25 cellular contexts compared by ENCODE assay signal in the genomic region with DNA sequence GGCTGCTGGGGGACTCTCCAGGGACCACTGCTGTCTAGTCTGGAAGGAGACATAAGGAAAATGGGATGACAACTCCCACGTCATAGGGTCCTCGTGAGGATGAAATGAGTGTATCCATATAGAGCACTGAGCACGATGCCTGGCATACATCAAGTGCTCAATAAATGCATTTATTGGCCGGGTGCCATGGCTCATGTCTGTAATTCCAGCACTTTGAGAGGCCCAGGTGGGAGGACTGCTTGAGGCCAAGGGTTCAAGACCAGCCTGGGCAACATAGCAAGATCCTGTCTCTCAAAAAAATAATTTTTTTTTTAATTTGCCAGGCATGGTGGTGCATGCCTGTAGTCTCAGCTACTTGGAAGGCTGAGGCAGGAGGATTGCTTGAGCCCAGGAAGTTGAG. TPM values are rescaled to one million over a fixed set of nuclear protein-coding genes. Genes with fewer than 3 reads are reported as not detected.
DNase-seq lines count a peak whose midpoint lies in the region; ATAC-seq and TF ChIP-seq lines count a peak whose summit lies in the region.
"Had no signal": no experiment of that assay in that cellular context is flagged by ENCODE, and none has a peak within 500 bp of the region (broad histone marks: within the 10 kb centered on the region; RNA-seq: fewer than 3 reads in every experiment).

No MANE protein-coding gene starts in this region.

- H3K9me1 ChIP-seq in IMR-90 (ENCODE audit: insufficient read depth, low read length), result peaks cover 2% of the 10 kb centered on the region; the same call in 1 of the 2 replicates

- H4K20me1 ChIP-seq in IMR-90 (ENCODE audit: insufficient read depth, low read length), result no peaks in the 10 kb centered on the region
- H4K20me1 ChIP-seq: BLaER1 treated with 17β-estradiol and CSF1 and Interleukin-3, amounts not matched to agents 10 nM and 100 nM had no signal

- no peak overlapping the region for H3K9ac ChIP-seq in IMR-90 (ENCODE audit: low read depth, low read length)
- H3K9ac ChIP-seq in endodermal cell (ENCODE audit: extremely low read depth, low read length, poor library complexity, severe bottlenecking), result no peak overlapping the region
- no peak overlapping the region for H3K9ac ChIP-seq in neuronal stem cell (ENCODE audit: low read depth, low read length, poor library complexity)
- H3K9ac ChIP-seq: GM23248 had no signal

- no peaks in the 10 kb centered on the region for H3K9me3 Mint-ChIP-seq in endodermal cell
- H3K9me3 Mint-ChIP-seq in CD4-positive, alpha-beta T cell, result no peaks in the 10 kb centered on the region

- H3K27me3 Mint-ChIP-seq in endodermal cell (ENCODE audit: insufficient read depth), result no peaks in the 10 kb centered on the region
- peaks cover 4% of the 10 kb centered on the region for H3K27me3 Mint-ChIP-seq in CD4-positive, alpha-beta T cell
- H3K27me3 Mint-ChIP-seq: CD4-positive, alpha-beta memory T cell had no signal

- no peak overlapping the region for H2AK9ac ChIP-seq in IMR-90 (replicated peaks; ENCODE audit: low read depth, low read length, poor library complexity)

- H3K9me3 ChIP-seq in IMR-90 (ENCODE audit: control insufficient read depth, insufficient read depth, low read length) (no peaks in the 10 kb centered on the region), endodermal cell (ENCODE audit: control insufficient read depth, low read length) (no peaks in the 10 kb centered on the region), neuronal stem cell (replicated peaks in 1 of 2; ENCODE audit: control insufficient read depth in 2 of 2, insufficient read depth in 1 of 2, low read depth in 1 of 2, low read length in 2 of 2) (no peaks in the 10 kb centered on the region), tibial nerve (no peaks in the 10 kb centered on the region)
- no peaks in the 10 kb centered on the region for H3K9me3 ChIP-seq in CD4-positive, alpha-beta T cell (ENCODE audit: control insufficient read depth, low read length)
- H3K9me3 ChIP-seq: A549; BE2C; BLaER1 treated with 17β-estradiol and CSF1 and Interleukin-3, amounts not matched to agents 10 nM and 100 nM had no signal

- intact Hi-C loops in IMR-90 (cut with micrococcal nuclease), result no loop called here
- intact Hi-C loops in CD4-positive, alpha-beta T cell (cut with DNase I, micrococcal nuclease), result no loop called here

- peaks cover 15% of the 10 kb centered on the region for H3K4me1 Mint-ChIP-seq in endodermal cell
- no peaks in the 10 kb centered on the region for H3K4me1 Mint-ChIP-seq in CD4-positive, alpha-beta T cell (ENCODE audit: low read depth)

- TF ChIP-seq POLR2A in IMR-90 (IDR thresholded peaks at IDR 0.05; ENCODE audit: low read depth, low read length) (no peak), tibial nerve (IDR thresholded peaks at IDR 0.05) (no peak)

- H3K4me3 ChIP-seq in IMR-90 (ENCODE audit: insufficient read depth, low read depth, low read length), result no peak overlapping the region
- H3K4me3 ChIP-seq in endodermal cell (ENCODE audit: low read length), result no peak overlapping the region
- H3K4me3 ChIP-seq in neuronal stem cell (ENCODE audit: low read length in 2 of 2), result no peak overlapping the region
- no peak overlapping the region for H3K4me3 ChIP-seq in tibial nerve
- H3K4me3 ChIP-seq: A549; BLaER1 treated with 17β-estradiol and CSF1 and Interleukin-3, amounts not matched to agents 10 nM and 100 nM; GM23248 had no signal

- ATAC-seq in IMR-90 (ENCODE audit: low read depth) (no peak), GM18858 (IDR thresholded peaks at IDR 0.05; ENCODE audit: unreplicated experiment) (no peak)
- ATAC-seq in CD4-positive, alpha-beta T cell (ENCODE audit: poor library complexity), result no peak
- ATAC-seq: A549, HCT116 had no signal

- H2BK120ac ChIP-seq in IMR-90 (ENCODE audit: low read depth, low read length), result no peak overlapping the region
- peak overlapping the region; percentile 38 for H2BK120ac ChIP-seq in neuronal stem cell (ENCODE audit: low read depth, low read length)

- H3K23ac ChIP-seq in IMR-90 (ENCODE audit: low read depth, low read length) (no peak overlapping the region), neuronal stem cell (ENCODE audit: low read depth, low read length, poor library complexity) (no peak overlapping the region)

- no peak overlapping the region for H3K14ac ChIP-seq in IMR-90 (replicated peaks; ENCODE audit: low read depth, low read length)
- no peak overlapping the region for H3K14ac ChIP-seq in neuronal stem cell (ENCODE audit: low read length)

- no peak overlapping the region for H4K8ac ChIP-seq in IMR-90 (ENCODE audit: low read depth in 2 of 2, low read length in 2 of 2)
- no peak overlapping the region for H4K8ac ChIP-seq in neuronal stem cell (ENCODE audit: low read depth, low read length)

- H2AFZ ChIP-seq in IMR-90 (replicated peaks; ENCODE audit: low read length, poor library complexity) (no peak overlapping the region), neuronal stem cell (ENCODE audit: low read length) (no peak overlapping the region)
- H2AFZ ChIP-seq: GM23248 had no signal

- no peak overlapping the region for H3K4me2 ChIP-seq in IMR-90 (ENCODE audit: low read depth, low read length)
- no peak overlapping the region for H3K4me2 ChIP-seq in neuronal stem cell (ENCODE audit: insufficient read depth, low read length, poor library complexity, severe bottlenecking)
- H3K4me2 ChIP-seq: A549; BLaER1 treated with 17β-estradiol and CSF1 and Interleukin-3, amounts not matched to agents 10 nM and 100 nM had no signal

- DNase-seq in IMR-90 (no peak), endodermal cell (no peak), neuronal stem cell (ENCODE audit: low spot score) (no peak), T-helper 1 cell (no peak), tibial nerve (ENCODE audit: low spot score in 2 of 2) (no peak)
- DNase-seq in CD4-positive, alpha-beta T cell, result no peak
- DNase-seq: 8988T; ACHN; AML-193; BE2C; Calu3; CD4-positive, alpha-beta memory T cell; COR-L47; DMS53; DMS79 treated with DMSO at 0.1 percent for 48 hours; GF-D8; GM23248; H7 had no signal

- TF ChIP-seq CTCF in IMR-90 (conservative IDR thresholded peaks at IDR 0.05; ENCODE audit: low read depth, low read length), result no peak
- TF ChIP-seq CTCF in endodermal cell (conservative IDR thresholded peaks at IDR 0.05), result no peak
- TF ChIP-seq CTCF in CD4-positive, alpha-beta T cell (IDR thresholded peaks at IDR 0.05), result no peak
- no peak for TF ChIP-seq CTCF in tibial nerve (IDR thresholded peaks at IDR 0.05)

- CTCF ChIA-PET in IMR-90 (lab: Yijun Ruan, JAX), result no interaction called here
- CTCF ChIA-PET in CD4-positive, alpha-beta T cell (lab: Charles Lee), result no interaction called here

- BruUV-seq in IMR-90 (replicated peaks; lab: Mats Ljungman, UMichigan), result no TSS peak

- H3K27ac Mint-ChIP-seq in endodermal cell, result peak overlapping the region; percentile 65
- H3K27ac Mint-ChIP-seq in CD4-positive, alpha-beta T cell, result no peak overlapping the region
- H3K27ac Mint-ChIP-seq: CD4-positive, alpha-beta memory T cell had no signal

- H3K27me3 ChIP-seq in IMR-90 (ENCODE audit: control insufficient read depth, insufficient read depth, low read length) (peaks cover 17% of the 10 kb centered on the region), endodermal cell (ENCODE audit: control insufficient read depth, insufficient read depth, low read length, poor library complexity, severe bottlenecking) (no peaks in the 10 kb centered on the region), neuronal stem cell (ENCODE audit: control insufficient read depth in 3 of 3, insufficient read depth in 3 of 3, low read depth in 1 of 3, low read length in 3 of 3) (no peaks in the 10 kb centered on the region), tibial nerve (no peaks in the 10 kb centered on the region)
- no peaks in the 10 kb centered on the region for H3K27me3 ChIP-seq in CD4-positive, alpha-beta T cell (ENCODE audit: control insufficient read depth, insufficient read depth, low read length)
- H3K27me3 ChIP-seq: BE2C; BLaER1 treated with 17β-estradiol and CSF1 and Interleukin-3, amounts not matched to agents 10 nM and 100 nM had no signal

- no peak overlapping the region for H3K4me3 Mint-ChIP-seq in endodermal cell
- no peak overlapping the region for H3K4me3 Mint-ChIP-seq in CD4-positive, alpha-beta T cell
- H3K4me3 Mint-ChIP-seq: CD14-positive monocyte; CD4-positive, alpha-beta memory T cell had no signal

- H3K4me1 ChIP-seq in IMR-90 (ENCODE audit: control insufficient read depth, insufficient read depth, low read length) (no peaks in the 10 kb centered on the region), endodermal cell (ENCODE audit: control insufficient read depth, insufficient read depth, low read length) (no peaks in the 10 kb centered on the region), neuronal stem cell (ENCODE audit: control insufficient read depth in 2 of 2, insufficient read depth in 1 of 2, low read depth in 1 of 2, low read length in 2 of 2) (peaks cover 0 to 6% of the 10 kb centered on the region in 2 donors), tibial nerve (no peaks in the 10 kb centered on the region)
- H3K4me1 ChIP-seq: A549 had no signal

- 0 out of 2 replicates have a peak overlapping the region, but pooled peaks have one; percentile 11 for H2AK5ac ChIP-seq in IMR-90 (ENCODE audit: low read depth, low read length)
- H2AK5ac ChIP-seq in neuronal stem cell (ENCODE audit: low read depth, low read length), result peak overlapping the region; percentile 94

- TF ChIP-seq EP300 in tibial nerve (IDR thresholded peaks at IDR 0.05), result no peak

- H3K36me3 ChIP-seq in IMR-90 (ENCODE audit: control insufficient read depth, insufficient read depth, low read length) (no peaks in the 10 kb centered on the region), endodermal cell (ENCODE audit: control insufficient read depth, insufficient read depth, low read length) (no peaks in the 10 kb centered on the region), neuronal stem cell (replicated peaks in 1 of 2; ENCODE audit: control insufficient read depth in 2 of 2, insufficient read depth in 2 of 2, low read length in 2 of 2) (no peaks in the 10 kb centered on the region), tibial nerve (no peaks in the 10 kb centered on the region)
- H3K36me3 ChIP-seq: BE2C; BLaER1 treated with 17β-estradiol and CSF1 and Interleukin-3, amounts not matched to agents 10 nM and 100 nM had no signal

- in situ Hi-C loops in IMR-90 (cut with MboI; ENCODE audit: low sequenced_read_pairs), result no loop called here

- H3K79me1 ChIP-seq in IMR-90 (ENCODE audit: low read depth in 1 of 2, low read length in 2 of 2) (no peaks in the 10 kb centered on the region), neuronal stem cell (ENCODE audit: low read depth, low read length) (no peaks in the 10 kb centered on the region)

- no peak overlapping the region for H2BK15ac ChIP-seq in IMR-90 (ENCODE audit: low read depth, low read length)
- H2BK15ac ChIP-seq in neuronal stem cell (ENCODE audit: low read length), result no peak overlapping the region

- H3K56ac ChIP-seq in IMR-90 (ENCODE audit: extremely low read depth, insufficient read depth, low read length), result no peak overlapping the region

- H3K36me3 Mint-ChIP-seq in endodermal cell (ENCODE audit: low read depth), result no peaks in the 10 kb centered on the region
- no peaks in the 10 kb centered on the region for H3K36me3 Mint-ChIP-seq in CD4-positive, alpha-beta T cell (ENCODE audit: low read depth)
- H3K36me3 Mint-ChIP-seq: CD14-positive monocyte; CD4-positive, alpha-beta memory T cell had no signal

- H3K4ac ChIP-seq in IMR-90 (ENCODE audit: low read depth, low read length) (no peak overlapping the region), neuronal stem cell (ENCODE audit: low read length) (no peak overlapping the region)

- no peak overlapping the region for H4K5ac ChIP-seq in IMR-90 (ENCODE audit: low read depth, low read length)

- no peak overlapping the region for H2BK12ac ChIP-seq in neuronal stem cell (ENCODE audit: low read length)

- dilution Hi-C loops in IMR-90 (cut with HindIII; ENCODE audit: low sequenced_read_pairs, unreplicated experiment), result no loop called here

- no peak overlapping the region for H4K91ac ChIP-seq in IMR-90 (ENCODE audit: insufficient read depth, low read depth, low read length)
- H4K91ac ChIP-seq in neuronal stem cell (ENCODE audit: low read depth, low read length, poor library complexity), result no peak overlapping the region

- POLR2A ChIA-PET in IMR-90 (lab: Charles Lee; ENCODE audit: unreplicated experiment), result interaction anchor here (0.6 kb wide), 1 partner anchor 180 kb away, joined by 3 read pairs; no protein-coding TSS in a partner anchor
- POLR2A ChIA-PET in CD4-positive, alpha-beta T cell (lab: Charles Lee), result no interaction called here

- no peak overlapping the region for H2BK20ac ChIP-seq in IMR-90 (ENCODE audit: low read depth, low read length)

- TF ChIP-seq RAD21 in IMR-90 (IDR thresholded peaks at IDR 0.05; ENCODE audit: low read length), result no peak

- no peak overlapping the region for H3K18ac ChIP-seq in IMR-90 (ENCODE audit: low read depth, low read length)
- H3K18ac ChIP-seq in neuronal stem cell (ENCODE audit: low read length), result no peak overlapping the region

- 95% methylated on average over 3 of the region's 4 CpGs; no CpG with 5 or more reads in 1 of the 2 experiments for WGBS in IMR-90 (ENCODE audit: extremely low coverage in 2 of 2, insufficient read length in 1 of 2), 2 experiments
- 94 to 99% methylated on average over 4 of the region's 4 CpGs for whole genome bisulfite sequencing in endodermal cell (ENCODE audit: insufficient coverage in 1 of 2, insufficient read length in 1 of 2), 2 experiments
- no CpG with 5 or more reads among the region's 4 CpGs for WGBS in neuronal stem cell (ENCODE audit: extremely low coverage in 2 of 2, insufficient read length in 2 of 2, insufficient replicate concordance in 1 of 2), 2 donors
- WGBS in tibial nerve, 2 donors, result 73 to 78% methylated on average over 4 of the region's 4 CpGs

- H3K27ac ChIP-seq in IMR-90 (ENCODE audit: insufficient read depth, low read length) (no peak overlapping the region), endodermal cell (ENCODE audit: low read depth, low read length) (no peak overlapping the region), neuronal stem cell (replicated peaks; ENCODE audit: low read length) (no peak overlapping the region), tibial nerve (no peak overlapping the region)
- no peak overlapping the region for H3K27ac ChIP-seq in CD4-positive, alpha-beta T cell (ENCODE audit: low read depth, low read length)
- H3K27ac ChIP-seq: A549; BLaER1 treated with 17β-estradiol and CSF1 and Interleukin-3, amounts not matched to agents 10 nM and 100 nM; GM23248 had no signal

- H2BK5ac ChIP-seq in IMR-90 (ENCODE audit: low read depth, low read length, poor library complexity, severe bottlenecking) (no peak overlapping the region), neuronal stem cell (ENCODE audit: low read length) (no peak overlapping the region)

RNA-seq across cellular contexts. Expression of a gene that starts 12.2 kb away (rescaled TPM):
- total RNA-seq in IMR-90 (2012; rRNA removed) (41.7 and 42.5 TPM in 2 replicates), endodermal cell (10 to 100 TPM; 38.9 to 53.2 TPM), tibial nerve (10 to 100 TPM; 39.1 to 83.4 (median 60.6) TPM)
- 63.6 and 81.1 TPM in 2 replicates for polyA plus RNA-seq in IMR-90 (2012; rRNA removed)
- polyA plus RNA-seq in IMR-90 (2012; cell fraction: cytosol; rRNA removed), result 84.8 and 101 TPM in 2 replicates
- polyA plus RNA-seq in IMR-90 (2012; cell fraction: nucleus; rRNA removed; ENCODE audit: low replicate concordance), result 50.0 and 85.2 TPM in 2 replicates
- 22.0 TPM for polyA plus RNA-seq in endodermal cell (2013, experiment 1 of 2)
- polyA plus RNA-seq in endodermal cell (2013, experiment 2 of 2), result 19.7 TPM
- 19.5 TPM for polyA plus RNA-seq in neuronal stem cell (2013, experiment 1 of 2)
- 18.8 TPM for polyA plus RNA-seq in neuronal stem cell (2013, experiment 2 of 2)
- 1 to 10 TPM; 7.2 to 7.4 TPM for total RNA-seq in CD4-positive, alpha-beta T cell

RNA-seq across cellular contexts. Expression of a gene that starts 15.7 kb away (rescaled TPM):
- not detected in 2 replicates for total RNA-seq in IMR-90 (2012; rRNA removed)
- polyA plus RNA-seq in IMR-90 (2012; rRNA removed), result not detected in 2 replicates
- not detected in 2 replicates for polyA plus RNA-seq in IMR-90 (2012; cell fraction: cytosol; rRNA removed)
- not detected in 2 replicates for polyA plus RNA-seq in IMR-90 (2012; cell fraction: nucleus; rRNA removed; ENCODE audit: low replicate concordance)
- 1 to 10 TPM in 1 of 2 donors, under 1 TPM in 1; 0.33 to 1.7 TPM for total RNA-seq in endodermal cell
- polyA plus RNA-seq in endodermal cell (2013, experiment 1 of 2), result 0.21 TPM
- not detected for polyA plus RNA-seq in endodermal cell (2013, experiment 2 of 2)
- 0.14 TPM for polyA plus RNA-seq in neuronal stem cell (2013, experiment 1 of 2)
- 0.12 TPM for polyA plus RNA-seq in neuronal stem cell (2013, experiment 2 of 2)
- total RNA-seq in CD4-positive, alpha-beta T cell, result not detected
- total RNA-seq in tibial nerve, result 1 to 10 TPM in 3 of 4 donors, under 1 TPM in 1; 0.84 to 4.8 (median 1.8) TPM
- total RNA-seq: Calu3; CD4-positive, alpha-beta memory T cell; Daoy; G401; GM23248 had no signal
- polyA plus RNA-seq: A549; CD4-positive, alpha-beta memory T cell; GM23248 had no signal

RNA-seq across cellular contexts. Expression of a gene that starts 19.6 kb away (rescaled TPM):
- total RNA-seq in IMR-90 (2012; rRNA removed), result not detected in 2 replicates
- not detected in 2 replicates for polyA plus RNA-seq in IMR-90 (2012; rRNA removed)
- polyA plus RNA-seq in IMR-90 (2012; cell fraction: cytosol; rRNA removed), result not detected in 2 replicates
- not detected in 2 replicates for polyA plus RNA-seq in IMR-90 (2012; cell fraction: nucleus; rRNA removed; ENCODE audit: low replicate concordance)
- total RNA-seq in endodermal cell, result not detected
- 0.39 TPM for polyA plus RNA-seq in endodermal cell (2013, experiment 1 of 2)
- 0.50 TPM for polyA plus RNA-seq in endodermal cell (2013, experiment 2 of 2)
- polyA plus RNA-seq in neuronal stem cell (2013, experiment 1 of 2), result 1.1 TPM
- polyA plus RNA-seq in neuronal stem cell (2013, experiment 2 of 2), result 1.2 TPM
- total RNA-seq in CD4-positive, alpha-beta T cell, result not detected
- not detected for total RNA-seq in tibial nerve
- total RNA-seq: Calu3; CD4-positive, alpha-beta memory T cell; Daoy; G401; GM23248; H7 had no signal
- polyA plus RNA-seq: A549; CD14-positive monocyte; CD4-positive, alpha-beta memory T cell; GM23248 had no signal

RNA-seq across cellular contexts. Expression of a gene that starts 55.3 kb away (rescaled TPM):
- total RNA-seq in IMR-90 (2012; rRNA removed) (0.54 and 1.1 TPM in 2 replicates), endodermal cell (1 to 10 TPM; 1.2 to 4.4 TPM), tibial nerve (1 to 10 TPM in 1 of 4 donors, under 1 TPM in 3; 0.42 to 1.5 (median 0.62) TPM)
- polyA plus RNA-seq in IMR-90 (2012; rRNA removed), result 0.29 and 0.65 TPM in 2 replicates
- polyA plus RNA-seq in IMR-90 (2012; cell fraction: cytosol; rRNA removed), result 0.03 and 0.09 TPM in 2 replicates
- polyA plus RNA-seq in IMR-90 (2012; cell fraction: nucleus; rRNA removed; ENCODE audit: low replicate concordance), result 2.9 and 11.6 TPM in 2 replicates
- 208 TPM for polyA plus RNA-seq in endodermal cell (2013, experiment 1 of 2)
- polyA plus RNA-seq in endodermal cell (2013, experiment 2 of 2), result 156 TPM
- polyA plus RNA-seq in neuronal stem cell (2013, experiment 1 of 2), result 42.5 TPM
- polyA plus RNA-seq in neuronal stem cell (2013, experiment 2 of 2), result 40.0 TPM
- 10 to 100 TPM; 26.8 to 27.2 TPM for total RNA-seq in CD4-positive, alpha-beta T cell
